1 cellular context compared by ENCODE assay signal in genomic region chr10:92291921-92292860, GRCh38.
TF ChIP-seq lines count a peak whose summit lies in the region.

No MANE protein-coding gene starts in this region.

TF ChIP-seq in GM12878, 131 proteins besides CTCF, POLR2A, EP300 and RAD21 (continued from another document):
- TF ChIP-seq YY1 (IDR thresholded peaks at IDR 0.05; ENCODE audit: low read depth, low read length): no peak; the same call in 1 of the 2 replicates
- TF ChIP-seq MTA2 (IDR thresholded peaks at IDR 0.05; ENCODE audit: low read depth): no peak
- no peak for TF ChIP-seq SIN3A (IDR thresholded peaks at IDR 0.05; ENCODE audit: low read depth, low read length)
- no peak for TF ChIP-seq PAX5 (IDR thresholded peaks at IDR 0.05; ENCODE audit: borderline replicate concordance, low read depth, low read length)
- no peak for TF ChIP-seq MEF2B (IDR thresholded peaks at IDR 0.05; ENCODE audit: partially characterized antibody, poor library complexity, severe bottlenecking)
- TF ChIP-seq IKZF2 (IDR thresholded peaks at IDR 0.05): no peak
- TF ChIP-seq TAF1 (IDR thresholded peaks at IDR 0.05; ENCODE audit: borderline replicate concordance, low read depth, low read length): no peak
